ENCODE assay signal across 14 cellular contexts in genomic region chr14:63672417-63673180, GRCh38. TPM values are rescaled to one million over a fixed set of nuclear protein-coding genes. Genes with fewer than 3 reads are reported as not detected.
DNase-seq lines count a peak whose midpoint lies in the region; ATAC-seq and TF ChIP-seq lines count a peak whose summit lies in the region.
"Had no signal": no experiment of that assay in that cellular context is flagged by ENCODE, and none has a peak within 500 bp of the region (broad histone marks: within the 10 kb centered on the region; RNA-seq: fewer than 3 reads in every experiment).

No MANE protein-coding gene starts in this region.

- H3K4me2 ChIP-seq in neural progenitor cell: no peak overlapping the region

- no peaks in the 10 kb centered on the region for H3K9me3 ChIP-seq in neural progenitor cell (ENCODE audit: low read depth)
- H3K9me3 ChIP-seq in uterus: no peaks in the 10 kb centered on the region
- H3K9me3 ChIP-seq: MG63, transverse colon had no signal

- peaks cover 5% of the 10 kb centered on the region for H3K27me3 Mint-ChIP-seq in neural progenitor cell (ENCODE audit: insufficient read depth, low read depth)
- H3K27me3 Mint-ChIP-seq: natural killer cell treated with Interleukin-12 subunit alpha and Interleukin-12 subunit beta and Interleukin-15 and Interleukin-18, amount 100 ng/mL, for 72 hours had no signal

- no peaks in the 10 kb centered on the region for H3K9me3 Mint-ChIP-seq in neural progenitor cell
- H3K9me3 Mint-ChIP-seq: natural killer cell treated with Interleukin-12 subunit alpha and Interleukin-12 subunit beta and Interleukin-15 and Interleukin-18, amount 100 ng/mL, for 72 hours had no signal

- ATAC-seq in HG02759 (IDR thresholded peaks at IDR 0.05; ENCODE audit: unreplicated experiment): peak; percentile 87
- ATAC-seq: natural killer cell treated with Interleukin-12 subunit alpha and Interleukin-12 subunit beta and Interleukin-15 and Interleukin-18, amount 100 ng/mL, for 72 hours had no signal

- H3K4me1 Mint-ChIP-seq in neural progenitor cell: peaks cover 4% of the 10 kb centered on the region

- H3K27ac ChIP-seq in neural progenitor cell (no peak overlapping the region), uterus (no peak overlapping the region)
- H3K27ac ChIP-seq: transverse colon had no signal

- H3K27me3 ChIP-seq in neural progenitor cell (no peaks in the 10 kb centered on the region), uterus (no peaks in the 10 kb centered on the region)
- H3K27me3 ChIP-seq: MG63, transverse colon had no signal

- no peak overlapping the region for H3K9ac ChIP-seq in neural progenitor cell

- DNase-seq in DMS79 treated with DMSO at 0.1 percent for 48 hours (lab: John Stamatoyannopoulos, UW): peak; percentile 26
- no peak for DNase-seq in DMS79 (lab: John Stamatoyannopoulos, UW)
- peak; percentile 80 for DNase-seq in NCI-H82 treated with DMSO at 0.1 percent for 48 hours (lab: John Stamatoyannopoulos, UW; ENCODE audit: unreplicated experiment)
- no peak for DNase-seq in neural progenitor cell (ENCODE audit: low spot score)
- DNase-seq in uterus: no peak
- DNase-seq in erythroblast (lab: John Stamatoyannopoulos, UW): no peak
- no peak for DNase-seq in activated gamma-delta T cell treated with Interleukin-2 at 50 U/mL for 16 hours
- DNase-seq: 8988T; hypothalamus; MG63; stimulated activated CD4-positive, alpha-beta T cell treated with anti-CD3 and anti-CD28 coated beads, Interleukin-4, amount 100 ng/mL, for 1 hour; transverse colon had no signal

- H3K27ac Mint-ChIP-seq in neural progenitor cell: no peak overlapping the region
- H3K27ac Mint-ChIP-seq: natural killer cell treated with Interleukin-12 subunit alpha and Interleukin-12 subunit beta and Interleukin-15 and Interleukin-18, amount 100 ng/mL, for 72 hours had no signal

- H4K20me1 ChIP-seq in neural progenitor cell (ENCODE audit: low read depth): no peaks in the 10 kb centered on the region

- H3K36me3 ChIP-seq in neural progenitor cell (no peaks in the 10 kb centered on the region), uterus (no peaks in the 10 kb centered on the region)
- H3K36me3 ChIP-seq: MG63, transverse colon had no signal

- TF ChIP-seq POLR2A in uterus (IDR thresholded peaks at IDR 0.05): no peak
- TF ChIP-seq POLR2A in erythroblast (IDR thresholded peaks at IDR 0.05; ENCODE audit: low read length): no peak

- TF ChIP-seq CTCF in neural progenitor cell (IDR thresholded peaks at IDR 0.05) (no peak), uterus (IDR thresholded peaks at IDR 0.05) (no peak)

- no peaks in the 10 kb centered on the region for H3F3A ChIP-seq in neural progenitor cell (ENCODE audit: low read depth)

- H3K4me3 ChIP-seq in neural progenitor cell: no peak overlapping the region
- H3K4me3 ChIP-seq in uterus: no peak overlapping the region
- H3K4me3 ChIP-seq: MG63, transverse colon had no signal

- H2AFZ ChIP-seq in neural progenitor cell (replicated peaks): no peak overlapping the region

- no peaks in the 10 kb centered on the region for H3K79me2 ChIP-seq in neural progenitor cell (ENCODE audit: low read depth)

- H3K4me1 ChIP-seq in neural progenitor cell (no peaks in the 10 kb centered on the region), uterus (no peaks in the 10 kb centered on the region)

- intact Hi-C loops in uterus (cut with DNase I; ENCODE audit: low total_unique reads): no loop called here

- no peaks in the 10 kb centered on the region for H3K36me3 Mint-ChIP-seq in neural progenitor cell
- H3K36me3 Mint-ChIP-seq: natural killer cell treated with Interleukin-12 subunit alpha and Interleukin-12 subunit beta and Interleukin-15 and Interleukin-18, amount 100 ng/mL, for 72 hours had no signal

- peak overlapping the region; percentile 24 for H3K4me3 Mint-ChIP-seq in neural progenitor cell
- H3K4me3 Mint-ChIP-seq: natural killer cell treated with Interleukin-12 subunit alpha and Interleukin-12 subunit beta and Interleukin-15 and Interleukin-18, amount 100 ng/mL, for 72 hours had no signal

RNA-seq across cellular contexts. Expression of gene WDR89, which starts 30.9 kb away (rescaled TPM):
- total RNA-seq in neural progenitor cell (ENCODE audit: low replicate concordance) (23.3 and 39.0 TPM in 2 replicates), uterus (10 to 100 TPM; 20.3 to 36.4 (median 32.1) TPM)

RNA-seq across cellular contexts. Expression of gene SGPP1, which starts 55.3 kb away (rescaled TPM):
- 7.4 and 9.2 TPM in 2 replicates for total RNA-seq in neural progenitor cell (ENCODE audit: low replicate concordance)
- 10 to 100 TPM; 17.7 to 47.6 (median 21.5) TPM for total RNA-seq in uterus

Comparison
In these comparisons a context has a peak if more than half of its experiments do, and no peak if none do; other contexts are left out.
1. DNase-seq: peak in DMS79 treated with DMSO at 0.1 percent for 48 hours (single experiment) and NCI-H82 treated with DMSO at 0.1 percent for 48 hours (single experiment); none in DMS79 (single experiment), neural progenitor cell (single experiment), uterus (0 of 2), erythroblast (0 of 2) and activated gamma-delta T cell treated with Interleukin-2 at 50 U/mL for 16 hours (single experiment).